ENCODE assay signal across 12 cellular contexts in the genomic region with DNA sequence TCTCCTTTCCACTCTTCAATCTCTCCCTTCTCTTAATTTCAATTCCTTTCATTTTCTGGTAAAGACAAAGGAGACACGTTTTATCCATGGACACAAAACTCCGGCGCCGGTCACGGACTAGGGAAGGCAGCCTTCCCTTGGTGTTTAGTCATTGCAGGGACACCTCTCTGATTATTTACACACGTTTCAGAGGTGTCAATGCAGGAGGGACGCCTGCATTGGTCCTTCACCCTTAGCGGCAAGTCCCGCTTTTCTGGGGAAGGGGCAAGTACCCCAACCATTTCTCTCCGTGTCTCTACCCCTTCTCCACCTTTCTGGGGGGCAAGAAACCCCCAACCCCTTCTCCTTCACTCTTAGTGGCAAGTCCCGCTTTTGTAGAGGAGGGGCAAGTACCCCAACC. TPM values are rescaled to one million over a fixed set of nuclear protein-coding genes. Genes with fewer than 3 reads are reported as not detected.
DNase-seq lines count a peak whose midpoint lies in the region; ATAC-seq and TF ChIP-seq lines count a peak whose summit lies in the region.
"Not testable (repeated sequence)": the region's sequence is repeated elsewhere in the genome, so short reads cannot be mapped to it uniquely, and the experiment has no call there.
"Had no signal": no experiment of that assay in that cellular context is flagged by ENCODE, and none has a peak within 500 bp of the region (broad histone marks: within the 10 kb centered on the region; RNA-seq: fewer than 3 reads in every experiment).

No MANE protein-coding gene starts in this region.

- not testable (repeated sequence) for H3K4me2 ChIP-seq in mesendoderm (ENCODE audit: low read length); trophoblast cell (ENCODE audit: low read length)

- not testable (repeated sequence) for H4K12ac ChIP-seq in trophoblast cell (ENCODE audit: low read depth, low read length)

- peaks cover 12% of the 10 kb centered on the region for H3K4me1 ChIP-seq in HUES48 (ENCODE audit: control insufficient read depth, insufficient read depth, low read length)
- H3K4me1 ChIP-seq in mesendoderm (ENCODE audit: control insufficient read depth, low read depth, low read length); trophoblast cell (ENCODE audit: control insufficient read depth in 1 of 2, insufficient read depth in 2 of 2, low read length in 2 of 2): not testable (repeated sequence)

- WGBS in mesendoderm (ENCODE audit: extremely low coverage, insufficient coverage, low lambda C conversion rate): no CpG with 5 or more reads among the region's 11 CpGs
- WGBS in trophoblast cell (ENCODE audit: extremely low coverage, insufficient coverage, insufficient read length): no CpG with 5 or more reads among the region's 11 CpGs

- H3K9me3 ChIP-seq in HUES48 (ENCODE audit: control insufficient read depth, insufficient read depth, low read length); trophoblast cell (ENCODE audit: insufficient read depth, low read depth, low read length): not testable (repeated sequence)

- H3K36me3 Mint-ChIP-seq in WTC11: peaks cover 40% of the 10 kb centered on the region
- not testable (repeated sequence) for H3K36me3 Mint-ChIP-seq in endothelial cell (ENCODE audit: low read depth, unreplicated experiment)

- peak overlapping the region; percentile 87 for H3K56ac ChIP-seq in mesendoderm (ENCODE audit: low read length)

- CTCF ChIA-PET in WTC11 (lab: Charles Lee): not testable (repeated sequence)

- H4K8ac ChIP-seq in mesendoderm (ENCODE audit: low read depth, low read length); trophoblast cell (ENCODE audit: low read depth, low read length): not testable (repeated sequence)

- peak overlapping the region; percentile 73 for H3K4ac ChIP-seq in mesendoderm (ENCODE audit: low read depth, low read length)
- not testable (repeated sequence) for H3K4ac ChIP-seq in trophoblast cell (ENCODE audit: low read depth, low read length)

- H2BK120ac ChIP-seq in mesendoderm (ENCODE audit: low read depth, low read length); trophoblast cell (ENCODE audit: insufficient read depth, low read length, poor library complexity): not testable (repeated sequence)

- H3K18ac ChIP-seq in mesendoderm (ENCODE audit: low read length): peak overlapping the region; percentile 33
- not testable (repeated sequence) for H3K18ac ChIP-seq in trophoblast cell (ENCODE audit: low read length)

- peak overlapping the region; percentile 30; the same call in 1 of the 2 replicates for H3K9ac ChIP-seq in HUES48 (ENCODE audit: low read depth, low read length)
- peak overlapping the region; percentile 75 for H3K9ac ChIP-seq in mesendoderm (ENCODE audit: low read length)
- not testable (repeated sequence) for H3K9ac ChIP-seq in trophoblast cell (ENCODE audit: low read length)

- POLR2A ChIA-PET in WTC11 (lab: Charles Lee): not testable (repeated sequence)

- not testable (repeated sequence) for H2BK15ac ChIP-seq in mesendoderm (replicated peaks; ENCODE audit: low read depth)

- TF ChIP-seq CTCF in WTC11 (IDR thresholded peaks at IDR 0.05); endothelial cell (IDR thresholded peaks at IDR 0.05; ENCODE audit: unreplicated experiment): not testable (repeated sequence)

- H3K79me2 ChIP-seq in mesendoderm (ENCODE audit: control insufficient read depth, insufficient read depth, low read length); trophoblast cell (ENCODE audit: control insufficient read depth, insufficient read depth, low read length, poor library complexity): not testable (repeated sequence)

- not testable (repeated sequence) for H3K27ac ChIP-seq in HUES48 (ENCODE audit: low read depth, low read length); trophoblast cell (ENCODE audit: low read depth, low read length)
- H3K27ac ChIP-seq in mesendoderm (ENCODE audit: low read depth, low read length): peak overlapping the region; percentile 25

- H3K27ac Mint-ChIP-seq in WTC11 (peak overlapping the region; percentile 96), endothelial cell (ENCODE audit: unreplicated experiment) (peak overlapping the region; percentile 24)

- H2BK12ac ChIP-seq in trophoblast cell (ENCODE audit: low read length): peak overlapping the region; percentile 49

- H3K9me3 Mint-ChIP-seq in WTC11; endothelial cell (ENCODE audit: unreplicated experiment): not testable (repeated sequence)

- H3K27me3 ChIP-seq in H7 (ENCODE audit: control insufficient read depth, insufficient read depth, low read length); HUES48 (ENCODE audit: control insufficient read depth, insufficient read depth, low read length); mesendoderm (ENCODE audit: insufficient read depth, low read length, poor library complexity); trophoblast cell (ENCODE audit: insufficient read depth, low read length): not testable (repeated sequence)

- H3K4me1 Mint-ChIP-seq in WTC11 (peaks cover 73% of the 10 kb centered on the region), endothelial cell (ENCODE audit: unreplicated experiment) (peaks cover 12% of the 10 kb centered on the region)

- peak overlapping the region; percentile 37 for H4K91ac ChIP-seq in trophoblast cell (ENCODE audit: low read depth, low read length)

- H3K14ac ChIP-seq in trophoblast cell (ENCODE audit: low read length): not testable (repeated sequence)

- H4K5ac ChIP-seq in mesendoderm (ENCODE audit: low read length): not testable (repeated sequence)

- DNase-seq in H7; WTC11 (ENCODE audit: low spot score); endothelial cell (ENCODE audit: low spot score); mesendoderm; trophoblast cell: not testable (repeated sequence)

- ATAC-seq in WTC11: not testable (repeated sequence)

- peak overlapping the region; percentile 81 for H3K4me3 Mint-ChIP-seq in WTC11
- not testable (repeated sequence) for H3K4me3 Mint-ChIP-seq in endothelial cell (ENCODE audit: unreplicated experiment)

- H2AFZ ChIP-seq in trophoblast cell (ENCODE audit: insufficient read depth, low read length, poor library complexity): not testable (repeated sequence)

- not testable (repeated sequence) for H3K79me1 ChIP-seq in mesendoderm (ENCODE audit: low read length); trophoblast cell (ENCODE audit: low read length)

- not testable (repeated sequence) for H3K36me3 ChIP-seq in H7 (replicated peaks; ENCODE audit: control insufficient read depth, insufficient read depth, low read length); HUES48 (ENCODE audit: control insufficient read depth, insufficient read depth, low read length); mesendoderm (ENCODE audit: control insufficient read depth, insufficient read depth, low read length); trophoblast cell (ENCODE audit: control insufficient read depth in 1 of 2, insufficient read depth in 2 of 2, low read length in 2 of 2)

- not testable (repeated sequence) for H2AK5ac ChIP-seq in mesendoderm (ENCODE audit: low read length); trophoblast cell (ENCODE audit: low read length)

- peak overlapping the region; percentile 67 for H2BK5ac ChIP-seq in mesendoderm (ENCODE audit: low read length)
- not testable (repeated sequence) for H2BK5ac ChIP-seq in trophoblast cell (ENCODE audit: low read depth, low read length, poor library complexity)

- H3K27me3 Mint-ChIP-seq in WTC11 (ENCODE audit: low read depth): not testable (repeated sequence)
- H3K27me3 Mint-ChIP-seq in endothelial cell (ENCODE audit: unreplicated experiment): peaks cover 11% of the 10 kb centered on the region

- H3K23ac ChIP-seq in mesendoderm (ENCODE audit: low read length); trophoblast cell (ENCODE audit: low read length): not testable (repeated sequence)

- H3K4me3 ChIP-seq in H7 (ENCODE audit: insufficient read depth, low read depth, low read length) (peak overlapping the region; percentile 34; the same call in 1 of the 2 replicates), HUES48 (ENCODE audit: low read depth, low read length) (peak overlapping the region; percentile 40; the same call in 1 of the 2 replicates), iPS-11a (ENCODE audit: low read depth, low read length) (peak overlapping the region; percentile 49), mesendoderm (ENCODE audit: low read length) (peak overlapping the region; percentile 19)
- H3K4me3 ChIP-seq in trophoblast cell (ENCODE audit: low read depth, low read length): not testable (repeated sequence)

RNA-seq across cellular contexts. Expression of gene A2ML1, which starts 16.9 kb away (rescaled TPM):
- total RNA-seq in H7 (2014; rRNA removed; shearing (Covaris generic)): 3.9 and 6.1 TPM in 2 replicates
- total RNA-seq in WTC11 (2021) (9.1 to 11.5 TPM (median 10.5 TPM) in 3 replicates), endothelial cell (ENCODE audit: unreplicated experiment) (not detected)
- polyA plus RNA-seq in mesendoderm (2013, experiment 1 of 2): 1.2 TPM
- 1.3 TPM for polyA plus RNA-seq in mesendoderm (2013, experiment 2 of 2)
- polyA plus RNA-seq in trophoblast cell (2013): 2.9 and 3.1 TPM in 2 replicates
- total RNA-seq: A172; CD4-positive, alpha-beta memory T cell; Daoy; H4 had no signal
- polyA plus RNA-seq: BJ; CD4-positive, alpha-beta memory T cell had no signal
